In genomic region chr2:189142893-189143759, GRCh38 we compare ENCODE assay signal across 8 cellular contexts. TPM values are rescaled to one million over a fixed set of nuclear protein-coding genes. Genes with fewer than 3 reads are reported as not detected.
DNase-seq lines count a peak whose midpoint lies in the region; ATAC-seq and TF ChIP-seq lines count a peak whose summit lies in the region.

No MANE protein-coding gene starts in this region.

- no peaks in the 10 kb centered on the region for H3K9me3 Mint-ChIP-seq in GM23338
- no peaks in the 10 kb centered on the region for H3K9me3 Mint-ChIP-seq in T-helper 2 cell treated with Interferon-gamma antibody and Interleukin-4, amounts not matched to agents 5 μg/mL and 100 μg/mL, for 36 hours

- no peaks in the 10 kb centered on the region for H3K36me3 Mint-ChIP-seq in GM23338 (ENCODE audit: low read depth)
- no peaks in the 10 kb centered on the region for H3K36me3 Mint-ChIP-seq in T-helper 2 cell treated with Interferon-gamma antibody and Interleukin-4, amounts not matched to agents 5 μg/mL and 100 μg/mL, for 36 hours (ENCODE audit: low read depth)

- TF ChIP-seq CTCF in cardiac muscle cell (IDR thresholded peaks at IDR 0.05; ENCODE audit: low read depth, low read length) (peak; percentile 44), GM23338 (conservative IDR thresholded peaks at IDR 0.05; ENCODE audit: low read depth in 2 of 2) (peak; percentile 98 to 99)

- H3K9me2 ChIP-seq in GM23338 (ENCODE audit: insufficient read depth) = no peaks in the 10 kb centered on the region

- H3K4me1 Mint-ChIP-seq in GM23338 = peaks cover 5% of the 10 kb centered on the region; the same call in 2 of the 3 replicates
- H3K4me1 Mint-ChIP-seq in T-helper 2 cell treated with Interferon-gamma antibody and Interleukin-4, amounts not matched to agents 5 μg/mL and 100 μg/mL, for 36 hours (ENCODE audit: low read depth) = no peaks in the 10 kb centered on the region

- H3F3A ChIP-seq in GM23338 (replicated peaks; ENCODE audit: low read depth) = no peaks in the 10 kb centered on the region

- H3K9me3 ChIP-seq in cardiac muscle cell (ENCODE audit: low read depth) = no peaks in the 10 kb centered on the region

- no peak overlapping the region for H3K4me2 ChIP-seq in GM23338

- H3K4me1 ChIP-seq in cardiac muscle cell (ENCODE audit: low read depth) = no peaks in the 10 kb centered on the region
- H3K4me1 ChIP-seq in GM23338 (ENCODE audit: insufficient read depth) = no peaks in the 10 kb centered on the region

- no peak overlapping the region for H2AFZ ChIP-seq in GM23338

- ATAC-seq in Right ventricle myocardium inferior = no peak
- ATAC-seq in GM23338 = peak; percentile 98

- H3K27ac Mint-ChIP-seq in GM23338 = no peak overlapping the region
- no peak overlapping the region for H3K27ac Mint-ChIP-seq in T-helper 2 cell treated with Interferon-gamma antibody and Interleukin-4, amounts not matched to agents 5 μg/mL and 100 μg/mL, for 36 hours

- no peak overlapping the region for H3K4me3 Mint-ChIP-seq in GM23338
- no peak overlapping the region for H3K4me3 Mint-ChIP-seq in T-helper 2 cell treated with Interferon-gamma antibody and Interleukin-4, amounts not matched to agents 5 μg/mL and 100 μg/mL, for 36 hours

- peaks cover 1% of the 10 kb centered on the region for H3K27me3 Mint-ChIP-seq in GM23338 (ENCODE audit: insufficient read depth, low read depth, poor library complexity)
- no peaks in the 10 kb centered on the region for H3K27me3 Mint-ChIP-seq in T-helper 2 cell treated with Interferon-gamma antibody and Interleukin-4, amounts not matched to agents 5 μg/mL and 100 μg/mL, for 36 hours (ENCODE audit: low read depth)

- H4K20me1 ChIP-seq in GM23338 (replicated peaks; ENCODE audit: insufficient read depth) = no peaks in the 10 kb centered on the region

- no peaks in the 10 kb centered on the region for H3K27me3 ChIP-seq in cardiac muscle cell
- H3K27me3 ChIP-seq in GM23338 (ENCODE audit: insufficient read depth) = no peaks in the 10 kb centered on the region

- H3K36me3 ChIP-seq in cardiac muscle cell = no peaks in the 10 kb centered on the region
- H3K36me3 ChIP-seq in GM23338 (ENCODE audit: insufficient read depth) = no peaks in the 10 kb centered on the region

- no peaks in the 10 kb centered on the region for H3K79me2 ChIP-seq in GM23338 (replicated peaks; ENCODE audit: insufficient read depth)

- DNase-seq in cardiac muscle cell (ENCODE audit: low read depth in 1 of 2, low spot score in 1 of 2) = peak in 1 of 2 donors; percentile 74
- no peak for DNase-seq in Right ventricle myocardium inferior (ENCODE audit: missing footprints)
- peak; percentile 85 for DNase-seq in GM23338 (ENCODE audit: low spot score)
- peak; percentile 5 for DNase-seq in KG1 (lab: John Stamatoyannopoulos, UW)
- DNase-seq in T-helper 2 cell treated with Interferon-gamma antibody and Interleukin-4, amounts not matched to agents 5 μg/mL and 100 μg/mL, for 36 hours (ENCODE audit: low spot score) = peak; percentile 25
- DNase-seq in central memory CD4-positive, alpha-beta T cell = peak; percentile 47
- DNase-seq in mucosa of gallbladder (ENCODE audit: low spot score) = peak; percentile 37
- DNase-seq in cerebellar nuclear complex (lab: John Stamatoyannopoulos, UW) = no peak

- intact Hi-C loops in Right ventricle myocardium inferior (cut with DNase I) = no loop called here

- H3K4me3 ChIP-seq in cardiac muscle cell = no peak overlapping the region
- no peak overlapping the region for H3K4me3 ChIP-seq in GM23338

- H3K27ac ChIP-seq in cardiac muscle cell (no peak overlapping the region), GM23338 (ENCODE audit: low read depth) (no peak overlapping the region)

TF ChIP-seq in GM23338, 12 proteins besides CTCF, POLR2A, EP300 and RAD21:
- TF ChIP-seq ZNF114 (CRISPR knock-in tag; IDR thresholded peaks at IDR 0.05) (no peak), STAT1 (IDR thresholded peaks at IDR 0.05; ENCODE audit: unreplicated experiment) (no peak), POLR2AphosphoS5 (IDR thresholded peaks at IDR 0.05; ENCODE audit: low read depth) (no peak), EZH2phosphoT487 (IDR thresholded peaks at IDR 0.05; ENCODE audit: unreplicated experiment) (no peak), EZH2 (IDR thresholded peaks at IDR 0.05; ENCODE audit: low read depth, unreplicated experiment) (no peak), CREB1 (CRISPR knock-in tag; IDR thresholded peaks at IDR 0.05; ENCODE audit: low read depth) (no peak), ZNF462 (CRISPR knock-in tag; IDR thresholded peaks at IDR 0.05) (no peak), JUNB (IDR thresholded peaks at IDR 0.05; ENCODE audit: unreplicated experiment) (no peak), NANOG (IDR thresholded peaks at IDR 0.05; ENCODE audit: borderline replicate concordance) (no peak), ETS1 (IDR thresholded peaks at IDR 0.05) (no peak)

RNA-seq across cellular contexts. Expression of gene COL5A2, which starts 36.4 kb away (rescaled TPM):
- total RNA-seq in cardiac muscle cell = 51.1 and 59.8 TPM in 2 replicates
- polyA plus RNA-seq in cardiac muscle cell = 15.0 and 29.5 TPM in 2 replicates
- total RNA-seq in Right ventricle myocardium inferior = 10.5 TPM
- total RNA-seq in GM23338 (2014; rRNA removed; shearing (Covaris generic)) = 19.7 and 20.2 TPM in 2 replicates
- 6.0 and 6.7 TPM in 2 replicates for polyA plus RNA-seq in GM23338 (2016; fragmentation: Nextera tagmentation; extraction: Ambion mirVana)
- 30.8 TPM for total RNA-seq in mucosa of gallbladder

Comparison
In these comparisons a context has a peak if more than half of its experiments do, and no peak if none do; other contexts are left out.
1. DNase-seq: peak in GM23338 (single experiment), KG1 (single experiment), T-helper 2 cell treated with Interferon-gamma antibody and Interleukin-4, amounts not matched to agents 5 μg/mL and 100 μg/mL, for 36 hours (single experiment), central memory CD4-positive, alpha-beta T cell (single experiment) and mucosa of gallbladder (single experiment); none in Right ventricle myocardium inferior (single experiment) and cerebellar nuclear complex (0 of 2).